Comparison of ENCODE assay signal across 12 cellular contexts in the genomic region with DNA sequence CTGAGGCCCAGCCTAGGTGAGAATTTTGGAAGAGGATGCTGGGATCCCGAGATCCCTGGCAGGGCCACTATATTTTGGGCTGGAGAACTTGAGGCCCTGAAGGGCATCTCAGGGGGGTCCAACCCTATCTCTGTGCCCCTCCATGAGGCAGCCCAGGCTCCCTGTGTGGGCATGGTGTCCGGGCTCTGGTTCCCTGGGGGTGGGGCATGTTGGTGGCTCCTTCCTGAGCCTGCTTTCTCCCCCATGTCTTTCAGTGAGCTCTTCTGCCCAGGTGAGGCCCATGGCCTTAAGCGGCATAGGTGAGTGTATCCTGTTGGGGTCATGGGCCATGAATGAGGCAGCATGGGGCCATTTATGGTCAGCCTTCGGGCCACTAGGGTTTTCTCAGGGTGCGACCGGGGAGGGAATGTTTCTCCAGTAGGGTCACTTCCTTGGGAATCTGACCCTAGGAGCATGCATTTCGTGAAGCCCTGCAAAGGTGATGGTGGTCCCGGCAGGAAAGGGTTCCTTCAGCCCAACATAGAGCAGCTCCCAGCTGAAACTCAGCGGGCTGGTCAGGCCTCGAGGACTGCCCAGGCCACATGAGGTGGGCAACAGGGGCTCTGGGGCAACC.
"Had no signal": no experiment of that assay in that cellular context is flagged by ENCODE, and none has a peak within 500 bp of the region (broad histone marks: within the 10 kb centered on the region; RNA-seq: fewer than 3 reads in every experiment).

No MANE protein-coding gene starts in this region.

- DNase-seq: amygdala, brain microvascular endothelial cell had no signal

- H3K36me3 ChIP-seq: brain microvascular endothelial cell, vagina had no signal

- H3K9me3 ChIP-seq: vagina had no signal

- H3K27me3 Mint-ChIP-seq: naive thymus-derived CD4-positive, alpha-beta T cell had no signal

- H3K4me1 ChIP-seq: tibial artery, vagina had no signal

- H3K4me3 ChIP-seq: dorsolateral prefrontal cortex, lung, skin epidermis, tibial artery, vagina had no signal

- H3K27ac ChIP-seq: brain microvascular endothelial cell, dorsolateral prefrontal cortex, skin epidermis, tibial artery, vagina had no signal

- H3K27me3 ChIP-seq: brain microvascular endothelial cell, dorsolateral prefrontal cortex, tibial artery, vagina had no signal

- H3K27ac Mint-ChIP-seq: activated naive CD4-positive, alpha-beta T cell treated with anti-CD3 and anti-CD28 coated beads, Interleukin-2, amount 50 U/mL, for 72 hours; naive thymus-derived CD4-positive, alpha-beta T cell; stimulated activated effector memory CD8-positive, alpha-beta T cell treated with anti-CD3 and anti-CD28 coated beads, Interleukin-12 subunit alpha, Interleukin-12 subunit beta, amount 100 ng/mL, for 72 hours had no signal

- H3K36me3 Mint-ChIP-seq: stimulated activated effector memory CD8-positive, alpha-beta T cell treated with anti-CD3 and anti-CD28 coated beads, Interleukin-12 subunit alpha, Interleukin-12 subunit beta, amount 100 ng/mL, for 72 hours had no signal

- ATAC-seq: activated naive CD4-positive, alpha-beta T cell treated with anti-CD3 and anti-CD28 coated beads, Interleukin-2, amount 50 U/mL, for 72 hours; esophagus mucosa; naive thymus-derived CD4-positive, alpha-beta T cell; SK-N-SH treated with all-trans-retinoic acid at 6 μM for 48 hours; stimulated activated effector memory CD8-positive, alpha-beta T cell treated with anti-CD3 and anti-CD28 coated beads, Interleukin-12 subunit alpha, Interleukin-12 subunit beta, amount 100 ng/mL, for 72 hours had no signal

- H3K4me1 Mint-ChIP-seq: naive thymus-derived CD4-positive, alpha-beta T cell; stimulated activated effector memory CD8-positive, alpha-beta T cell treated with anti-CD3 and anti-CD28 coated beads, Interleukin-12 subunit alpha, Interleukin-12 subunit beta, amount 100 ng/mL, for 72 hours had no signal

- H3K4me3 Mint-ChIP-seq: naive thymus-derived CD4-positive, alpha-beta T cell; stimulated activated effector memory CD8-positive, alpha-beta T cell treated with anti-CD3 and anti-CD28 coated beads, Interleukin-12 subunit alpha, Interleukin-12 subunit beta, amount 100 ng/mL, for 72 hours had no signal
